8 cellular contexts compared by ENCODE assay signal in genomic region chr19:57477191-57478008, GRCh38. TPM values are rescaled to one million over a fixed set of nuclear protein-coding genes. Genes with fewer than 3 reads are reported as not detected.
A peak's percentile ranks its signal among the peaks of the same experiment; 100 is the strongest.
DNase-seq lines count a peak whose midpoint lies in the region; ATAC-seq, FAIRE-seq and TF ChIP-seq lines count a peak whose summit lies in the region.

Gene ZNF772, minus strand, starts transcription at chr19:57477566. Its CDS starts 257 bp downstream, at chr19:57477309.

- peak; percentile 99 for FAIRE-seq in GM12891 (lab: Jason Lieb, UNC)

- WGBS in aorta, 2 donors = 5 to 8% methylated on average over 37 to 38 of the region's 38 CpGs

- intact Hi-C loops in aorta (cut with DNase I) = no loop called here

- ATAC-seq in HG02759 (IDR thresholded peaks at IDR 0.05; ENCODE audit: unreplicated experiment) (peak; percentile 98), aorta (ENCODE audit: low FRiP score) (peak; percentile 97)

- H3K4me3 ChIP-seq in aorta (ENCODE audit: low read length in 2 of 2) = peak within 1 kb of the TSS; percentile 65 to 95

- 0 out of 2 replicates have a peak, but pooled peaks have one; percentile 41 for TF ChIP-seq POLR2A in GM12891 (IDR thresholded peaks at IDR 0.05; ENCODE audit: low read depth, low read length)

- H3K9me3 ChIP-seq in aorta (ENCODE audit: control insufficient read depth, low read length) = peaks cover 47% of the 10 kb centered on the region

- no peaks in the 10 kb centered on the region for H3K4me1 ChIP-seq in aorta (ENCODE audit: control insufficient read depth in 1 of 2, insufficient read depth in 2 of 2, low read length in 2 of 2)

- H3K27ac ChIP-seq in aorta (ENCODE audit: low read depth in 1 of 2, low read length in 2 of 2) = peak within 1 kb of the TSS in 1 of 2 donors; percentile 76

- DNase-seq in GM12891 (ENCODE audit: insufficient read length, low spot score) = peak; percentile 75
- DNase-seq in NCI-H1436 treated with DMSO at 0.1 percent for 48 hours (lab: John Stamatoyannopoulos, UW) = peak; percentile 85
- DNase-seq in T-helper 9 cell = peak; percentile 74
- peak; percentile 97 for DNase-seq in astrocyte of the hippocampus (ENCODE audit: low read depth, low spot score)
- peak; percentile 80 to 90 for DNase-seq in hippocampal formation (lab: John Stamatoyannopoulos, UW)
- DNase-seq in renal cortical epithelial cell (ENCODE audit: low read depth) = peak; percentile 91
- peak; percentile 92 to 95 for DNase-seq in aorta

- H3K27me3 ChIP-seq in aorta (ENCODE audit: control insufficient read depth in 1 of 2, insufficient read depth in 2 of 2, low read length in 1 of 2) = no peaks in the 10 kb centered on the region

- peaks cover 12 to 20% of the 10 kb centered on the region in 2 donors for H3K36me3 ChIP-seq in aorta (ENCODE audit: control insufficient read depth in 1 of 2, insufficient read depth in 2 of 2, low read length in 1 of 2)

TF ChIP-seq in GM12891, 5 proteins besides CTCF, POLR2A, EP300 and RAD21:
- no peak for TF ChIP-seq TAF1 (IDR thresholded peaks at IDR 0.05; ENCODE audit: low read depth, low read length)
- peak; percentile 53; the same call in 1 of the 2 replicates for TF ChIP-seq SPI1 (IDR thresholded peaks at IDR 0.05; ENCODE audit: low read depth, low read length)
- 0 out of 2 replicates have a peak, but pooled peaks have one; percentile 8 for TF ChIP-seq POU2F2 (IDR thresholded peaks at IDR 0.05; ENCODE audit: low read depth, low read length)
- peak; percentile 70 for TF ChIP-seq POLR2AphosphoS5 (IDR thresholded peaks at IDR 0.05; ENCODE audit: low read depth, low read length)

RNA-seq across cellular contexts. Expression of gene ZNF772, which starts in this region (rescaled TPM):
- polyA plus RNA-seq in GM12891 (2012; ENCODE audit: low read depth, missing spikeins) = 2.5 TPM
- total RNA-seq in renal cortical epithelial cell = 18.9 and 23.5 TPM in 2 replicates
- 1 to 10 TPM; 6.7 to 9.1 TPM for total RNA-seq in aorta
- 1 to 10 TPM in 1 of 2 donors, under 1 TPM in 1; 0.88 to 1.8 TPM for polyA plus RNA-seq in aorta
